19 cellular contexts compared by ENCODE assay signal in genomic region chr3:16490062-16490641, GRCh38. TPM values are rescaled to one million over a fixed set of nuclear protein-coding genes. Genes with fewer than 3 reads are reported as not detected.
DNase-seq lines count a peak whose midpoint lies in the region; ATAC-seq, FAIRE-seq and TF ChIP-seq lines count a peak whose summit lies in the region.
"Had no signal": no experiment of that assay in that cellular context is flagged by ENCODE, and none has a peak within 500 bp of the region (broad histone marks: within the 10 kb centered on the region; RNA-seq: fewer than 3 reads in every experiment).

No MANE protein-coding gene starts in this region.

- H3K36me3 ChIP-seq in bronchial epithelial cell (ENCODE audit: control insufficient read depth, insufficient read depth, low read length): peaks cover 2% of the 10 kb centered on the region
- H3K36me3 ChIP-seq in naive thymus-derived CD4-positive, alpha-beta T cell (ENCODE audit: control insufficient read depth in 2 of 3, insufficient read depth in 3 of 3, low read length in 3 of 3): peaks cover 6 to 27% (median 8%) of the 10 kb centered on the region in 3 experiments

- POLR2A ChIA-PET in naive thymus-derived CD4-positive, alpha-beta T cell (lab: Charles Lee): interaction anchor here (0.8 kb wide), 1 partner anchor 22 kb away, joined by 3 read pairs; no protein-coding TSS in a partner anchor

- H3K27me3 Mint-ChIP-seq in naive thymus-derived CD4-positive, alpha-beta T cell: no peaks in the 10 kb centered on the region
- H3K27me3 Mint-ChIP-seq: B cell; stimulated activated naive CD8-positive, alpha-beta T cell treated with anti-CD3 and anti-CD28 coated beads, Interleukin-15, amount 100 ng/mL, for 72 hours had no signal

- no peak for TF ChIP-seq CTCF in bronchial epithelial cell (IDR thresholded peaks at IDR 0.05; ENCODE audit: insufficient read depth, low read length, severe bottlenecking)

- intact Hi-C loops in naive thymus-derived CD4-positive, alpha-beta T cell (cut with micrococcal nuclease): no loop called here

- H3K4me1 ChIP-seq in naive thymus-derived CD4-positive, alpha-beta T cell (ENCODE audit: control insufficient read depth in 2 of 2, insufficient read depth in 2 of 2, low read length in 2 of 2): peaks cover 4 to 7% of the 10 kb centered on the region in 2 donors

- H3K4me3 ChIP-seq in bronchial epithelial cell (ENCODE audit: low read depth, low read length): no peak overlapping the region
- no peak overlapping the region for H3K4me3 ChIP-seq in naive thymus-derived CD4-positive, alpha-beta T cell (ENCODE audit: low read length)
- H3K4me3 ChIP-seq: K562 had no signal

- no peak for ATAC-seq in HG02571 (IDR thresholded peaks at IDR 0.05; ENCODE audit: unreplicated experiment)
- ATAC-seq in naive thymus-derived CD4-positive, alpha-beta T cell: no peak
- ATAC-seq: K562; stimulated activated naive CD8-positive, alpha-beta T cell treated with anti-CD3 and anti-CD28 coated beads, Interleukin-15, amount 100 ng/mL, for 72 hours had no signal

- H3K4me1 Mint-ChIP-seq in naive thymus-derived CD4-positive, alpha-beta T cell: peaks cover 32 to 56% (median 43%) of the 10 kb centered on the region in 7 donors

- no peak overlapping the region for H3K27ac ChIP-seq in naive thymus-derived CD4-positive, alpha-beta T cell (ENCODE audit: low read depth, low read length)

- FAIRE-seq in bronchial epithelial cell (lab: Jason Lieb, UNC): no peak
- FAIRE-seq: D721Med, endothelial cell of umbilical vein, K562 had no signal

- peaks cover 39 to 63% (median 53%) of the 10 kb centered on the region in 5 donors for H3K36me3 Mint-ChIP-seq in naive thymus-derived CD4-positive, alpha-beta T cell

- H3K27ac Mint-ChIP-seq in naive thymus-derived CD4-positive, alpha-beta T cell: peak overlapping the region in 4 of 9 donors; percentile 1 to 88 (median 36)
- H3K27ac Mint-ChIP-seq: B cell had no signal

- H3K9me3 Mint-ChIP-seq in naive thymus-derived CD4-positive, alpha-beta T cell: peaks cover 0 to 6% (median 0%) of the 10 kb centered on the region in 11 donors
- H3K9me3 Mint-ChIP-seq: stimulated activated naive CD8-positive, alpha-beta T cell treated with anti-CD3 and anti-CD28 coated beads, Interleukin-15, amount 100 ng/mL, for 72 hours had no signal

- DNase-seq in DMS53 (lab: John Stamatoyannopoulos, UW): peak; percentile 25
- no peak for DNase-seq in DMS53 treated with DMSO at 0.1 percent for 48 hours (lab: John Stamatoyannopoulos, UW; ENCODE audit: unreplicated experiment)
- DNase-seq in NCI-H146 (lab: John Stamatoyannopoulos, UW): peak; percentile 20
- peak; percentile 29 for DNase-seq in bronchial epithelial cell (ENCODE audit: low read depth)
- peak; percentile 22 for DNase-seq in renal cortical epithelial cell (ENCODE audit: low read depth)
- DNase-seq in HUDEP-2 (lab: John Stamatoyannopoulos, UW; ENCODE audit: unreplicated experiment in 76 of 76): no peak
- DNase-seq in naive thymus-derived CD4-positive, alpha-beta T cell: no peak
- DNase-seq: 8988T; dermis blood vessel endothelial cell; GDM1; MV-4-11; NCI-H446; stimulated activated CD4-positive, alpha-beta T cell treated with anti-CD3 and anti-CD28 coated beads, Interleukin-4, amount 100 ng/mL, for 24 hours; stimulated activated naive CD8-positive, alpha-beta T cell treated with anti-CD3 and anti-CD28 coated beads, Interleukin-15, amount 100 ng/mL, for 72 hours had no signal

- no peaks in the 10 kb centered on the region for H3K9me3 ChIP-seq in naive thymus-derived CD4-positive, alpha-beta T cell (ENCODE audit: control insufficient read depth in 2 of 3, low read length in 3 of 3)

- CTCF ChIA-PET in naive thymus-derived CD4-positive, alpha-beta T cell (lab: Charles Lee): interaction anchor here (1.1 kb wide), 1 partner anchor 225 kb away, joined by 3 read pairs; the partner anchor contains the start of gene OXNAD1

- no peak overlapping the region for H3K4me3 Mint-ChIP-seq in naive thymus-derived CD4-positive, alpha-beta T cell
- H3K4me3 Mint-ChIP-seq: B cell; stimulated activated naive CD8-positive, alpha-beta T cell treated with anti-CD3 and anti-CD28 coated beads, Interleukin-15, amount 100 ng/mL, for 72 hours had no signal

- no peaks in the 10 kb centered on the region for H3K27me3 ChIP-seq in bronchial epithelial cell (ENCODE audit: control insufficient read depth, insufficient read depth, low read length)
- no peaks in the 10 kb centered on the region for H3K27me3 ChIP-seq in naive thymus-derived CD4-positive, alpha-beta T cell (ENCODE audit: control insufficient read depth in 2 of 2, insufficient read depth in 2 of 2, low read length in 2 of 2)

RNA-seq across cellular contexts. Expression of gene RFTN1, which starts 23.3 kb away (rescaled TPM):
- total RNA-seq in bronchial epithelial cell: 8.4 and 9.2 TPM in 2 replicates
- 43.2 and 46.7 TPM in 2 replicates for total RNA-seq in renal cortical epithelial cell
- 10 to 100 TPM; 51.1 to 68.8 (median 61.5) TPM for total RNA-seq in naive thymus-derived CD4-positive, alpha-beta T cell
- polyA plus RNA-seq in naive thymus-derived CD4-positive, alpha-beta T cell: 10 to 100 TPM; 44.8 to 53.2 TPM

Comparison
In these comparisons a context has a peak if more than half of its experiments do, and no peak if none do; other contexts are left out.
1. DNase-seq: peak in DMS53 (single experiment), NCI-H146 (single experiment), bronchial epithelial cell (single experiment) and renal cortical epithelial cell (single experiment); none in DMS53 treated with DMSO at 0.1 percent for 48 hours (single experiment), HUDEP-2 (0 of 76) and naive thymus-derived CD4-positive, alpha-beta T cell (0 of 9).